11 cellular contexts compared by ENCODE assay signal in genomic region chr9:3331801-3332200, GRCh38.
DNase-seq lines count a peak whose midpoint lies in the region; ATAC-seq and TF ChIP-seq lines count a peak whose summit lies in the region.
"Had no signal": no experiment of that assay in that cellular context is flagged by ENCODE, and none has a peak within 500 bp of the region (broad histone marks: within the 10 kb centered on the region; RNA-seq: fewer than 3 reads in every experiment).

No MANE protein-coding gene starts in this region.

- peak; percentile 74 for TF ChIP-seq CTCF in A673 (conservative IDR thresholded peaks at IDR 0.05; ENCODE audit: low read depth, low read length)
- peak; percentile 32 for TF ChIP-seq CTCF in fibroblast of pulmonary artery (IDR thresholded peaks at IDR 0.05; ENCODE audit: low read length, missing control alignments)
- TF ChIP-seq CTCF in prostate gland (IDR thresholded peaks at IDR 0.05) = no peak

- POLR2A ChIA-PET in A673 (lab: Charles Lee; ENCODE audit: low non-redundant PET) = no interaction called here

- no peaks in the 10 kb centered on the region for H3K36me3 ChIP-seq in A673 (ENCODE audit: insufficient read depth, low read length, poor library complexity, severe bottlenecking)
- H3K36me3 ChIP-seq in prostate gland = no peaks in the 10 kb centered on the region

- WGBS in prostate gland = 75% methylated on average over 2 of the region's 2 CpGs

- H3K4me1 ChIP-seq in A673 (ENCODE audit: insufficient read depth, low read length, poor library complexity, severe bottlenecking) = no peaks in the 10 kb centered on the region
- H3K4me1 ChIP-seq in prostate gland (replicated peaks) = no peaks in the 10 kb centered on the region

- intact Hi-C loops in A673 (cut with micrococcal nuclease; ENCODE audit: unreplicated experiment) (loop anchor here (5.0 kb wide), 1 partner anchor 116 kb away; no protein-coding TSS in a partner anchor), prostate gland (cut with DNase I) (no loop called here)

- CTCF ChIA-PET in A673 (lab: Charles Lee) = interaction anchor here (2.0 kb wide), 1 partner anchor 109 kb away, joined by 8 read pairs; no protein-coding TSS in a partner anchor

- H3K9me3 ChIP-seq in A673 (ENCODE audit: low read depth, low read length, poor library complexity, severe bottlenecking) = no peaks in the 10 kb centered on the region
- H3K9me3 ChIP-seq in prostate gland = no peaks in the 10 kb centered on the region
- H3K9me3 ChIP-seq: psoas muscle had no signal

- H3K4me3 ChIP-seq in A673 (ENCODE audit: low read depth, low read length, poor library complexity, severe bottlenecking) (no peak overlapping the region), fibroblast of pulmonary artery (replicated peaks; ENCODE audit: low read depth, low read length) (no peak overlapping the region), prostate gland (no peak overlapping the region)
- H3K4me3 ChIP-seq: psoas muscle had no signal

- DNase-seq in A673 (ENCODE audit: low spot score) (peak; percentile 55), Daoy (ENCODE audit: low read depth) (peak; percentile 15), NCI-H69 (lab: John Stamatoyannopoulos, UW) (peak; percentile 69), fibroblast of pulmonary artery (ENCODE audit: low read depth) (peak; percentile 16), OCI-M2 (lab: John Stamatoyannopoulos, UW; ENCODE audit: unreplicated experiment) (no peak), NCI-H226 (no peak), prostate gland (ENCODE audit: low spot score) (no peak)
- DNase-seq: psoas muscle; stimulated activated naive CD4-positive, alpha-beta T cell; T-cell had no signal

- BruUV-seq in A673 (replicated peaks; lab: Mats Ljungman, UMichigan) = no TSS peak

- H3K27ac ChIP-seq in A673 (ENCODE audit: low read depth, low read length, poor library complexity, severe bottlenecking) (no peak overlapping the region), prostate gland (no peak overlapping the region)
- H3K27ac ChIP-seq: psoas muscle had no signal

- H3K27me3 ChIP-seq in A673 (replicated peaks; ENCODE audit: insufficient read depth, low read depth, low read length, poor library complexity) (no peaks in the 10 kb centered on the region), prostate gland (replicated peaks; ENCODE audit: insufficient read depth) (no peaks in the 10 kb centered on the region)

- ATAC-seq in HG02759 (IDR thresholded peaks at IDR 0.05; ENCODE audit: unreplicated experiment) = no peak
- ATAC-seq: T-cell had no signal

- no peak for TF ChIP-seq POLR2A in prostate gland (IDR thresholded peaks at IDR 0.05)

Comparison
In these comparisons a context has a peak if more than half of its experiments do, and no peak if none do; other contexts are left out.
1. DNase-seq: peak in A673 (single experiment), Daoy (single experiment), NCI-H69 (single experiment) and fibroblast of pulmonary artery (single experiment); none in OCI-M2 (single experiment), NCI-H226 (single experiment) and prostate gland (single experiment).
2. CTCF ChIP-seq: peak in A673 (single experiment) and fibroblast of pulmonary artery (single experiment); none in prostate gland (0 of 4).